8 cellular contexts compared by ENCODE assay signal in genomic region chr22:30969532-30970355, GRCh38. TPM values are rescaled to one million over a fixed set of nuclear protein-coding genes. Genes with fewer than 3 reads are reported as not detected.
A peak's percentile ranks its signal among the peaks of the same experiment; 100 is the strongest.
DNase-seq lines count a peak whose midpoint lies in the region; ATAC-seq and TF ChIP-seq lines count a peak whose summit lies in the region.

No MANE protein-coding gene starts in this region.

- POLR2A ChIA-PET in activated B cell treated with CpG ODN at 0.5 μM for 24 hours (lab: Charles Lee) = interaction anchor here (0.6 to 3.7 kb wide), 20 partner anchors 9 to 1700 kb away, joined by 3 to 41 read pairs (median 7); partner anchors contain the start of genes FBXO7, PATZ1, PES1 and RNF185

- ATAC-seq in DND-41 (ENCODE audit: insufficient read depth, low read depth) (peak; percentile 23), GM21381 (IDR thresholded peaks at IDR 0.05; ENCODE audit: unreplicated experiment) (peak; percentile 40), activated B cell treated with CpG ODN at 0.5 μM for 24 hours (ENCODE audit: low read depth) (peak; percentile 23)

- CTCF ChIA-PET in activated B cell treated with CpG ODN at 0.5 μM for 24 hours (lab: Charles Lee) = interaction anchor here (1.0 to 1.9 kb wide), 3 partner anchors 115 to 335 kb away, joined by 4 to 6 read pairs (median 5); no protein-coding TSS in a partner anchor

- DNase-seq in DND-41 (peak; percentile 54), activated B cell treated with CpG ODN at 0.5 μM for 24 hours (no peak), midbrain (lab: John Stamatoyannopoulos, UW) (peak; percentile 32), NCI-H1436 treated with DMSO at 0.1 percent for 48 hours (lab: John Stamatoyannopoulos, UW) (no peak)
- peak; percentile 30 for DNase-seq in effector CD8-positive, alpha-beta T cell (lab: John Stamatoyannopoulos, UW)

- H3K27me3 ChIP-seq in DND-41 (ENCODE audit: insufficient read depth, low read length, poor library complexity) (no peaks in the 10 kb centered on the region), HUES48 (ENCODE audit: control insufficient read depth, insufficient read depth, low read length) (no peaks in the 10 kb centered on the region), subcutaneous abdominal adipose tissue (ENCODE audit: control insufficient read depth in 5 of 5, insufficient read depth in 4 of 5, low read length in 5 of 5) (no peaks in the 10 kb centered on the region)

- peaks cover 92% of the 10 kb centered on the region for H3K79me2 ChIP-seq in DND-41 (ENCODE audit: insufficient read depth, low read length)

- H3K4me1 Mint-ChIP-seq in activated B cell treated with CpG ODN at 0.5 μM for 24 hours = peaks cover 58% of the 10 kb centered on the region

- peaks cover 16% of the 10 kb centered on the region; the same call in 1 of the 2 replicates for H4K20me1 ChIP-seq in DND-41 (ENCODE audit: insufficient read depth, low read length)

- no peaks in the 10 kb centered on the region for H3K27me3 Mint-ChIP-seq in activated B cell treated with CpG ODN at 0.5 μM for 24 hours

- TF ChIP-seq CTCF in DND-41 (IDR thresholded peaks at IDR 0.05; ENCODE audit: borderline replicate concordance, extremely low read depth, low read length, poor library complexity, severe bottlenecking) (peak; percentile 7), activated B cell treated with CpG ODN at 0.5 μM for 24 hours (IDR thresholded peaks at IDR 0.05) (no peak)

- peaks cover 59% of the 10 kb centered on the region for H3K36me3 Mint-ChIP-seq in activated B cell treated with CpG ODN at 0.5 μM for 24 hours (ENCODE audit: low read depth)

- intact Hi-C loops in activated B cell treated with CpG ODN at 0.5 μM for 24 hours (cut with micrococcal nuclease) = loop anchor here (1.0 to 5.0 kb wide), 11 partner anchors 49 to 783 kb away; partner anchors contain the start of genes DEPDC5, DRG1, DUSP18 and LIMK2

- peak overlapping the region; percentile 81 for H3K27ac Mint-ChIP-seq in activated B cell treated with CpG ODN at 0.5 μM for 24 hours

- H3K36me3 ChIP-seq in DND-41 (ENCODE audit: insufficient read depth, low read length) = peaks cover 46% of the 10 kb centered on the region
- H3K36me3 ChIP-seq in HUES48 (ENCODE audit: control insufficient read depth, insufficient read depth, low read length) = peaks cover 56% of the 10 kb centered on the region
- H3K36me3 ChIP-seq in subcutaneous abdominal adipose tissue (ENCODE audit: control insufficient read depth in 5 of 5, insufficient read depth in 5 of 5, low read length in 5 of 5) = peaks cover 22 to 27% (median 24%) of the 10 kb centered on the region in 5 donors

- H3K4me1 ChIP-seq in DND-41 (ENCODE audit: insufficient read depth, low read length) = peaks cover 59% of the 10 kb centered on the region
- peaks cover 19% of the 10 kb centered on the region for H3K4me1 ChIP-seq in HUES48 (ENCODE audit: control insufficient read depth, insufficient read depth, low read length)
- peaks cover 6 to 28% (median 25%) of the 10 kb centered on the region in 5 donors for H3K4me1 ChIP-seq in subcutaneous abdominal adipose tissue (ENCODE audit: control insufficient read depth in 5 of 5, insufficient read depth in 5 of 5, low read length in 5 of 5)

- peak overlapping the region; percentile 80 for H2AFZ ChIP-seq in DND-41 (ENCODE audit: low read depth, low read length)

- H3K4me3 Mint-ChIP-seq in activated B cell treated with CpG ODN at 0.5 μM for 24 hours = peak overlapping the region; percentile 95

- peak overlapping the region; percentile 83 for H3K9ac ChIP-seq in DND-41 (ENCODE audit: low read depth, low read length)
- peak overlapping the region; percentile 91 for H3K9ac ChIP-seq in HUES48 (ENCODE audit: low read depth, low read length)
- peak overlapping the region; percentile 29 to 85 (median 81) for H3K9ac ChIP-seq in subcutaneous abdominal adipose tissue (ENCODE audit: low read length in 5 of 5)

- H3K27ac ChIP-seq in DND-41 (ENCODE audit: low read length) (peak overlapping the region; percentile 79), HUES48 (ENCODE audit: low read depth, low read length) (peak overlapping the region; percentile 93), subcutaneous abdominal adipose tissue (ENCODE audit: low read depth, low read length) (peak overlapping the region; percentile 66)

- peaks cover 21% of the 10 kb centered on the region for H3K9me3 Mint-ChIP-seq in activated B cell treated with CpG ODN at 0.5 μM for 24 hours

- peak overlapping the region; percentile 86 for H3K4me2 ChIP-seq in DND-41 (ENCODE audit: insufficient read depth, low read length)

- peaks cover 8% of the 10 kb centered on the region for H3K9me3 ChIP-seq in DND-41 (ENCODE audit: insufficient read depth, low read length, severe bottlenecking)
- peaks cover 13% of the 10 kb centered on the region for H3K9me3 ChIP-seq in HUES48 (ENCODE audit: control insufficient read depth, insufficient read depth, low read length)
- H3K9me3 ChIP-seq in subcutaneous abdominal adipose tissue (ENCODE audit: control insufficient read depth in 5 of 5, low read length in 5 of 5) = peaks cover 11 to 50% (median 35%) of the 10 kb centered on the region in 5 donors

- H3K4me3 ChIP-seq in DND-41 (ENCODE audit: low read depth in 1 of 2, low read length in 2 of 2) (peak overlapping the region; percentile 50 to 61), HUES48 (ENCODE audit: low read depth, low read length) (peak overlapping the region; percentile 85), subcutaneous abdominal adipose tissue (ENCODE audit: low read depth in 1 of 5, low read length in 5 of 5) (peak overlapping the region; percentile 81 to 85 (median 83))

RNA-seq across cellular contexts. Expression of gene TUG1, which starts 0.7 kb away (rescaled TPM):
- total RNA-seq in activated B cell treated with CpG ODN at 0.5 μM for 24 hours = 70.4 and 83.0 TPM in 2 replicates

RNA-seq across cellular contexts. Expression of gene MORC2, which starts 1.2 kb away (rescaled TPM):
- total RNA-seq in activated B cell treated with CpG ODN at 0.5 μM for 24 hours = 22.6 and 23.8 TPM in 2 replicates

Comparison
In these comparisons a context has a peak if more than half of its experiments do, and no peak if none do; other contexts are left out.
1. DNase-seq: peak in DND-41 (single experiment), effector CD8-positive, alpha-beta T cell (single experiment) and midbrain (single experiment); none in activated B cell treated with CpG ODN at 0.5 μM for 24 hours (single experiment) and NCI-H1436 treated with DMSO at 0.1 percent for 48 hours (single experiment).
2. Peak in every context shown above with its lines, with median percentiles within 50 percentile points of each other: ATAC-seq, H3K27ac ChIP-seq, H3K4me3 ChIP-seq and H3K9ac ChIP-seq.